25 cellular contexts compared by ENCODE assay signal in the genomic region with DNA sequence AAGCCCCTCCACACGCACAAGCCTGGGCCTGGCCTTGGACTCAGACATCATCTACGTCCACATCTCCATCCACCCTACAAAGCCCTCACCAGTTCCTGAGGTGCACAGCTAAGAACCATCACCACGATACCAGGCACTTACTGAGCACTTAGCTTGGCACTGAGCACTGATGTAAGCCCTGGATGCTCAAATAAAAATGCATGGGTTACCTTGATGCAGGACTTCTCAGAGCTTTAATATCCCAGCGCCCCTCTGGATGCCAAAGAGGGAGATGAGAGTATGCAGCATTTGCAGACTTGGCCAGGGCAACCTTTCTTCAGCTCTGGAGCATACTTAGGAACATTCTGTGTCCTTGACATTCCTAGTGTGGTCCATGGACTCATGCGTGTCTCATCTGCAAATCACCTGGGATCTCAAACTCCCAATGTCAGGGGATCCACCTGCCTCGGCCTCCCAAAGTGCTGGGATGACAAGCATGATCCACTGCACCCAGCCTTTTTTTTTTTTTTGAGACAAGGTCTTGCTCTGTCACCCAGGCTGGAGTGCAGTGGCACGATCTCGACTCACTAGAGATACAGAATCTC.
DNase-seq lines count a peak whose midpoint lies in the region; ATAC-seq, FAIRE-seq and TF ChIP-seq lines count a peak whose summit lies in the region.
"Had no signal": no experiment of that assay in that cellular context is flagged by ENCODE, and none has a peak within 500 bp of the region (broad histone marks: within the 10 kb centered on the region; RNA-seq: fewer than 3 reads in every experiment).

No MANE protein-coding gene starts in this region.

- H3K23ac ChIP-seq in neuronal stem cell (ENCODE audit: low read depth, low read length, poor library complexity), result no peak overlapping the region

- no peak overlapping the region for H3K4ac ChIP-seq in neuronal stem cell (ENCODE audit: low read length)

- BruUV-seq in K562 (replicated peaks; lab: Mats Ljungman, UMichigan), result no TSS peak

- H3K4me2 ChIP-seq in K562 (ENCODE audit: insufficient read depth, low read length) (no peak overlapping the region), neuronal stem cell (ENCODE audit: insufficient read depth, low read length, poor library complexity, severe bottlenecking) (no peak overlapping the region)
- H3K4me2 ChIP-seq: A549; BLaER1 treated with 17β-estradiol and CSF1 and Interleukin-3, amounts not matched to agents 10 nM and 100 nM had no signal

- H3K4me3 Mint-ChIP-seq in stimulated activated effector memory CD8-positive, alpha-beta T cell treated with anti-CD3 and anti-CD28 coated beads, Interleukin-12 subunit alpha, Interleukin-12 subunit beta, amount 100 ng/mL, for 72 hours, result no peak overlapping the region
- H3K4me3 Mint-ChIP-seq: CD14-positive monocyte; CD4-positive, alpha-beta T cell; CD8-positive, alpha-beta memory T cell had no signal

- H3K36me3 Mint-ChIP-seq in stimulated activated effector memory CD8-positive, alpha-beta T cell treated with anti-CD3 and anti-CD28 coated beads, Interleukin-12 subunit alpha, Interleukin-12 subunit beta, amount 100 ng/mL, for 72 hours, result no peaks in the 10 kb centered on the region
- H3K36me3 Mint-ChIP-seq: CD14-positive monocyte; CD8-positive, alpha-beta memory T cell had no signal

- 17% methylated on average over 8 of the region's 8 CpGs for WGBS in K562 (ENCODE audit: insufficient coverage, low coverage, missing lambda C conversion rate)
- no CpG with 5 or more reads among the region's 8 CpGs for WGBS in neuronal stem cell (ENCODE audit: extremely low coverage in 2 of 2, insufficient read length in 2 of 2, insufficient replicate concordance in 1 of 2), 2 donors

- CTCF ChIA-PET in HEK293 (lab: Yijun Ruan, JAX) (no interaction called here), K562 (lab: Yijun Ruan, JAX; ENCODE audit: low intra/inter-chr PET ratio) (no interaction called here)

- intact Hi-C loops in K562 (cut with micrococcal nuclease), result no loop called here

- H2BK5ac ChIP-seq in neuronal stem cell (ENCODE audit: low read length), result no peak overlapping the region

- TF ChIP-seq RAD21 in K562 (CRISPR knock-in tag; conservative IDR thresholded peaks at IDR 0.05 in 1 of 2, IDR thresholded peaks at IDR 0.05 in 1 of 2), result no peak

- H3K9ac ChIP-seq in K562 (ENCODE audit: insufficient read depth in 1 of 2, low read depth in 2 of 2, low read length in 2 of 2) (no peak overlapping the region), neuronal stem cell (ENCODE audit: low read depth, low read length, poor library complexity) (no peak overlapping the region)
- H3K9ac ChIP-seq: BLaER1 treated with 17β-estradiol and CSF1 and Interleukin-3, amounts not matched to agents 10 nM and 100 nM had no signal

- H3K36me3 ChIP-seq in HEK293 (ENCODE audit: control insufficient read depth in 2 of 2, insufficient read depth in 1 of 2, low read length in 2 of 2) (no peaks in the 10 kb centered on the region), K562 (ENCODE audit: control insufficient read depth, insufficient read depth, low read length) (no peaks in the 10 kb centered on the region), neuronal stem cell (replicated peaks in 1 of 2; ENCODE audit: control insufficient read depth in 2 of 2, insufficient read depth in 2 of 2, low read length in 2 of 2) (no peaks in the 10 kb centered on the region)
- H3K36me3 ChIP-seq: BE2C; BLaER1 treated with 17β-estradiol and CSF1 and Interleukin-3, amounts not matched to agents 10 nM and 100 nM had no signal

- no peaks in the 10 kb centered on the region for H3K4me1 ChIP-seq in HEK293 (ENCODE audit: control insufficient read depth, insufficient read depth, low read length)
- H3K4me1 ChIP-seq in K562 (replicated peaks in 1 of 2; ENCODE audit: control insufficient read depth in 2 of 2, insufficient read depth in 2 of 2, low read length in 2 of 2), result peaks cover 19 to 23% of the 10 kb centered on the region in 2 experiments
- H3K4me1 ChIP-seq in neuronal stem cell (ENCODE audit: control insufficient read depth in 2 of 2, insufficient read depth in 1 of 2, low read depth in 1 of 2, low read length in 2 of 2), result no peaks in the 10 kb centered on the region
- H3K4me1 ChIP-seq: A549, BE2C had no signal

- no peak for TF ChIP-seq POLR2A in K562 (conservative IDR thresholded peaks at IDR 0.05)

- H3K4me3 ChIP-seq in HEK293 (ENCODE audit: low read depth, low read length), result no peak overlapping the region
- H3K4me3 ChIP-seq in K562, result no peak overlapping the region
- no peak overlapping the region for H3K4me3 ChIP-seq in neuronal stem cell (ENCODE audit: low read length in 2 of 2)
- H3K4me3 ChIP-seq: A549; BLaER1 treated with 17β-estradiol and CSF1 and Interleukin-3, amounts not matched to agents 10 nM and 100 nM; GM12878 had no signal

- H3K9me3 ChIP-seq in HEK293 (ENCODE audit: control insufficient read depth, insufficient read depth, low read depth, low read length) (no peaks in the 10 kb centered on the region), K562 (replicated peaks; ENCODE audit: control insufficient read depth, insufficient read depth, low read depth, low read length) (no peaks in the 10 kb centered on the region), neuronal stem cell (replicated peaks in 1 of 2; ENCODE audit: control insufficient read depth in 2 of 2, insufficient read depth in 1 of 2, low read depth in 1 of 2, low read length in 2 of 2) (no peaks in the 10 kb centered on the region)
- H3K9me3 ChIP-seq: A549; BE2C; BLaER1 treated with 17β-estradiol and CSF1 and Interleukin-3, amounts not matched to agents 10 nM and 100 nM had no signal

- no peaks in the 10 kb centered on the region for H3K4me1 Mint-ChIP-seq in stimulated activated effector memory CD8-positive, alpha-beta T cell treated with anti-CD3 and anti-CD28 coated beads, Interleukin-12 subunit alpha, Interleukin-12 subunit beta, amount 100 ng/mL, for 72 hours
- H3K4me1 Mint-ChIP-seq: CD8-positive, alpha-beta memory T cell had no signal

- H2BK120ac ChIP-seq in neuronal stem cell (ENCODE audit: low read depth, low read length), result no peak overlapping the region

- H2BK15ac ChIP-seq in neuronal stem cell (ENCODE audit: low read length), result peak overlapping the region; percentile 56

- H3K79me1 ChIP-seq in neuronal stem cell (ENCODE audit: low read depth, low read length), result no peaks in the 10 kb centered on the region

- no peak overlapping the region for H4K91ac ChIP-seq in neuronal stem cell (ENCODE audit: low read depth, low read length, poor library complexity)

- no peak overlapping the region for H3K18ac ChIP-seq in neuronal stem cell (ENCODE audit: low read length)

- ATAC-seq in K562, result no peak
- no peak for ATAC-seq in stimulated activated effector memory CD8-positive, alpha-beta T cell treated with anti-CD3 and anti-CD28 coated beads, Interleukin-12 subunit alpha, Interleukin-12 subunit beta, amount 100 ng/mL, for 72 hours
- no peak for ATAC-seq in GM18519 (IDR thresholded peaks at IDR 0.05; ENCODE audit: low FRiP score, unreplicated experiment)
- ATAC-seq in GM21390 (IDR thresholded peaks at IDR 0.05; ENCODE audit: unreplicated experiment), result no peak
- ATAC-seq: A549, GM12878 had no signal

- no peaks in the 10 kb centered on the region for H3K9me1 ChIP-seq in K562 (ENCODE audit: control insufficient read depth, insufficient read depth, low read length)

- H3K27ac ChIP-seq in HEK293 (ENCODE audit: extremely low read depth, low read depth, low read length), result no peak overlapping the region
- no peak overlapping the region for H3K27ac ChIP-seq in K562 (ENCODE audit: extremely low read depth, low read depth, low read length)
- no peak overlapping the region for H3K27ac ChIP-seq in neuronal stem cell (replicated peaks; ENCODE audit: low read length)
- H3K27ac ChIP-seq: A549; BLaER1 treated with 17β-estradiol and CSF1 and Interleukin-3, amounts not matched to agents 10 nM and 100 nM had no signal

- H3K27me3 ChIP-seq in K562 (ENCODE audit: control insufficient read depth in 2 of 2, insufficient read depth in 2 of 2, low read length in 2 of 2) (no peaks in the 10 kb centered on the region), neuronal stem cell (ENCODE audit: control insufficient read depth in 3 of 3, insufficient read depth in 3 of 3, low read depth in 1 of 3, low read length in 3 of 3) (no peaks in the 10 kb centered on the region)
- H3K27me3 ChIP-seq: BE2C; BLaER1 treated with 17β-estradiol and CSF1 and Interleukin-3, amounts not matched to agents 10 nM and 100 nM had no signal

- in situ Hi-C loops in K562 (cut with MboI), result no loop called here

- no peaks in the 10 kb centered on the region for H3K79me2 ChIP-seq in K562 (ENCODE audit: control insufficient read depth, insufficient read depth, low read length)

- FAIRE-seq in K562 (lab: Jason Lieb, UNC), result no peak
- FAIRE-seq: A549, D721Med, GM12878 had no signal

- H2BK12ac ChIP-seq in neuronal stem cell (ENCODE audit: low read length), result no peak overlapping the region

- no peaks in the 10 kb centered on the region for H3K9me3 Mint-ChIP-seq in stimulated activated effector memory CD8-positive, alpha-beta T cell treated with anti-CD3 and anti-CD28 coated beads, Interleukin-12 subunit alpha, Interleukin-12 subunit beta, amount 100 ng/mL, for 72 hours
- H3K9me3 Mint-ChIP-seq: CD14-positive monocyte; CD4-positive, alpha-beta T cell; CD8-positive, alpha-beta memory T cell had no signal

- TF ChIP-seq CTCF in HEK293 (tag by site-specific recombination; IDR thresholded peaks at IDR 0.05) (no peak), K562 (IDR thresholded peaks at IDR 0.05 in 2 of 3, conservative IDR thresholded peaks at IDR 0.05 in 1 of 3; ENCODE audit: insufficient read depth in 2 of 3, low read depth in 1 of 3, low read length in 3 of 3) (no peak)

- no peak overlapping the region for H2AFZ ChIP-seq in K562 (ENCODE audit: low read depth, low read length)
- H2AFZ ChIP-seq in neuronal stem cell (ENCODE audit: low read length), result no peak overlapping the region

- no peaks in the 10 kb centered on the region for H4K20me1 ChIP-seq in K562 (replicated peaks; ENCODE audit: control insufficient read depth, insufficient read depth, low read length)
- H4K20me1 ChIP-seq: BLaER1 treated with 17β-estradiol and CSF1 and Interleukin-3, amounts not matched to agents 10 nM and 100 nM had no signal

- H3K14ac ChIP-seq in neuronal stem cell (ENCODE audit: low read length), result no peak overlapping the region

- H4K8ac ChIP-seq in neuronal stem cell (ENCODE audit: low read depth, low read length), result no peak overlapping the region

- no peak for TF ChIP-seq EP300 in K562 (IDR thresholded peaks at IDR 0.05; ENCODE audit: low read length)

- H3K27ac Mint-ChIP-seq in stimulated activated effector memory CD8-positive, alpha-beta T cell treated with anti-CD3 and anti-CD28 coated beads, Interleukin-12 subunit alpha, Interleukin-12 subunit beta, amount 100 ng/mL, for 72 hours, result peak overlapping the region; percentile 5
- H3K27ac Mint-ChIP-seq: CD14-positive monocyte; CD4-positive, alpha-beta T cell had no signal

- DNase-seq in K562 (ENCODE audit: extremely low read depth in 1 of 4, low spot score in 3 of 4), result no peak
- DNase-seq in neuronal stem cell (ENCODE audit: low spot score), result no peak
- DNase-seq in stimulated activated effector memory CD8-positive, alpha-beta T cell treated with anti-CD3 and anti-CD28 coated beads, Interleukin-12 subunit alpha, Interleukin-12 subunit beta, amount 100 ng/mL, for 72 hours (ENCODE audit: low spot score in 2 of 2), result no peak
- no peak for DNase-seq in NCI-H1694 treated with DMSO at 0.1 percent for 48 hours (lab: John Stamatoyannopoulos, UW)
- DNase-seq: 8988T; ACHN; AML-193; BE2C; CD4-positive, alpha-beta T cell; CD8-positive, alpha-beta memory T cell; DMS 273 treated with DMSO at 0.1 percent for 48 hours; DMS79; EL; GDM1; GOT3; H7; HCEC 1CT had no signal

- peak overlapping the region; percentile 14 for H2AK5ac ChIP-seq in neuronal stem cell (ENCODE audit: low read depth, low read length)

- POLR2A ChIA-PET in HEK293 (lab: Yijun Ruan, JAX), result no interaction called here
- POLR2A ChIA-PET in K562 (lab: Yijun Ruan, JAX), result interaction anchor here (0.6 to 1.7 kb wide), 3 partner anchors 11 to 1524 kb away, joined by 3 to 8 read pairs (median 3); no protein-coding TSS in a partner anchor
